Comparison of ENCODE assay signal across 1 cellular context in the genomic region with DNA sequence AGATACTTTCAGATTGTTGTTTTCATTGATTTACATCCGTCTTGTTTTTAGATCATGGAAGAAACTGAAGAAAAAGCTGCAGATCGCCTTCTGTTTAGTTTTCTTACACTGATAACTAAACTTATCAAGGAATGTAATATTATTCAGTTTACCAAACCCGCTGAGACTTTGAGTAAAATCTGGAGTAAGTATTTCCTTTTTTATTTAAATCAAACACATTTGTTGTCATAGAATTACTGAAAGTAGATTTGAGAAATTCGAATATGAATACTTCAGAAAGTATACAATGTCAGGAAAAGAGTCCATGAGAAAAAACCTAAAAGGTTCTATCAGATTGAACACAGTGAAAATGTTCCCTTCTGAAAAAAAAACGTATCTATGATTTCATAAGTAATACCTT.
A peak's percentile ranks its signal among the peaks of the same experiment; 100 is the strongest.
TF ChIP-seq lines count a peak whose summit lies in the region.

No MANE protein-coding gene starts in this region.

TF ChIP-seq in GM12878, 131 proteins besides CTCF, POLR2A, EP300 and RAD21:
- TF ChIP-seq MXI1 (IDR thresholded peaks at IDR 0.05; ENCODE audit: low read depth, low read length) (no peak), NFIC (IDR thresholded peaks at IDR 0.05; ENCODE audit: low read depth, low read length) (peak; percentile 44; the same call in 1 of the 2 replicates), NR2C2 (IDR thresholded peaks at IDR 0.05; ENCODE audit: borderline replicate concordance, control insufficient read depth, insufficient read length, low read depth) (no peak), RB1 (IDR thresholded peaks at IDR 0.05; ENCODE audit: borderline replicate concordance) (no peak), TCF7 (IDR thresholded peaks at IDR 0.05; ENCODE audit: borderline replicate concordance) (0 out of 2 replicates have a peak, but pooled peaks have one; percentile 22), JUNB (IDR thresholded peaks at IDR 0.05) (peak; percentile 67)
TF ChIP-seq in GM12878: peak in this region for 3.
